In genomic region chr18:2310824-2311349, GRCh38 we compare ENCODE assay signal across 25 cellular contexts.
"Had no signal": no experiment of that assay in that cellular context is flagged by ENCODE, and none has a peak within 500 bp of the region (broad histone marks: within the 10 kb centered on the region; RNA-seq: fewer than 3 reads in every experiment).

No MANE protein-coding gene starts in this region.

- H3K4me2 ChIP-seq: PC-9 had no signal

- H3K4me3 ChIP-seq: ascending aorta, body of pancreas, PC-9 had no signal

- H3K36me3 ChIP-seq: ascending aorta had no signal

- H3K4me1 ChIP-seq: ascending aorta, body of pancreas had no signal

- H3K9me3 ChIP-seq: ascending aorta, body of pancreas had no signal

- FAIRE-seq: bronchial epithelial cell, TTC549 had no signal

- H3K27ac ChIP-seq: ascending aorta, body of pancreas, PC-9 had no signal

- DNase-seq: activated CD4-positive, alpha-beta memory T cell treated with anti-CD3 and anti-CD28 coated beads for 36 hours; activated CD4-positive, alpha-beta T cell treated with anti-CD3 and anti-CD28 coated beads, Interleukin-2, amount 10 ng/mL, durations not matched to agents 7 days and 5 days; activated CD4-positive, CD25-positive, alpha-beta regulatory T cell; activated CD8-positive, alpha-beta memory T cell treated with anti-CD3 and anti-CD28 coated beads for 24 hours; activated effector memory CD4-positive, alpha-beta T cell treated with anti-CD3 and anti-CD28 coated beads, Interleukin-2, amount 50 U/mL, for 16 hours; activated naive CD4-positive, alpha-beta T cell treated with Interleukin-2 at 50 U/mL for 16 hours; activated naive CD8-positive, alpha-beta T cell treated with anti-CD3 and anti-CD28 coated beads, Interleukin-2, amount 50 U/mL, for 24 hours; activated T-cell treated with anti-CD3 and anti-CD28 coated beads, Interleukin-2, amount 50 U/mL, for 4 hours; amniotic stem cell; body of pancreas; central memory CD4-positive, alpha-beta T cell; MM.1S; NCI-H1105 treated with DMSO at 0.1 percent for 48 hours; NCI-H1436 treated with DMSO at 0.1 percent for 48 hours; NCI-H1930; NCI-H345; NCI-H510A; PC-9; SIG-M5; T-helper 2 cell; T1000 had no signal

- ATAC-seq: activated naive CD4-positive, alpha-beta T cell treated with anti-CD3 and anti-CD28 coated beads, Interleukin-2, amount 50 U/mL, for 72 hours; activated naive CD8-positive, alpha-beta T cell treated with anti-CD3 and anti-CD28 coated beads, Interleukin-2, amount 50 U/mL, for 24 hours; activated T-cell treated with anti-CD3 and anti-CD28 coated beads, Interleukin-2, amount 50 U/mL, for 4 hours; body of pancreas had no signal

- H2AFZ ChIP-seq: PC-9 had no signal

- H3K27me3 ChIP-seq: ascending aorta had no signal
